9 cellular contexts compared by ENCODE assay signal in genomic region chr6:225121-225721, GRCh38.
DNase-seq lines count a peak whose midpoint lies in the region; ATAC-seq and TF ChIP-seq lines count a peak whose summit lies in the region.
"Had no signal": no experiment of that assay in that cellular context is flagged by ENCODE, and none has a peak within 500 bp of the region (broad histone marks: within the 10 kb centered on the region; RNA-seq: fewer than 3 reads in every experiment).

No MANE protein-coding gene starts in this region.

- H3K27me3 Mint-ChIP-seq in stimulated activated naive CD8-positive, alpha-beta T cell treated with anti-CD3 and anti-CD28 coated beads, Interleukin-15, Interleukin-2, amounts not matched to agents 100 ng/mL and 50 ng/mL, for 24 hours, result no peaks in the 10 kb centered on the region

- H3K4me3 ChIP-seq in left ventricle myocardium inferior, result peak overlapping the region; percentile 25

- no peaks in the 10 kb centered on the region for H3K9me3 ChIP-seq in left ventricle myocardium inferior (replicated peaks)

- H3K27ac ChIP-seq in left ventricle myocardium inferior (replicated peaks), result no peak overlapping the region
- H3K27ac ChIP-seq: parathyroid adenoma had no signal

- TF ChIP-seq CTCF in left ventricle myocardium inferior (IDR thresholded peaks at IDR 0.05; ENCODE audit: borderline replicate concordance), result no peak

- no peaks in the 10 kb centered on the region for H3K36me3 ChIP-seq in left ventricle myocardium inferior

- DNase-seq in activated CD8-positive, alpha-beta memory T cell treated with anti-CD3 and anti-CD28 coated beads, Interleukin-2, amount 50 U/mL, for 24 hours (ENCODE audit: extremely low read depth), result peak; percentile 43
- DNase-seq in left ventricle myocardium inferior, result no peak
- DNase-seq in midbrain (lab: John Stamatoyannopoulos, UW), result no peak
- DNase-seq in Ammon's horn (ENCODE audit: low spot score), result no peak
- DNase-seq in pons (ENCODE audit: low spot score), result no peak

- H3K4me1 Mint-ChIP-seq in stimulated activated naive CD8-positive, alpha-beta T cell treated with anti-CD3 and anti-CD28 coated beads, Interleukin-15, Interleukin-2, amounts not matched to agents 100 ng/mL and 50 ng/mL, for 24 hours (ENCODE audit: low read depth), result peaks cover 89% of the 10 kb centered on the region

- H3K27me3 ChIP-seq in left ventricle myocardium inferior (ENCODE audit: low read depth), result peaks cover 19% of the 10 kb centered on the region

- H3K27ac Mint-ChIP-seq in stimulated activated naive CD8-positive, alpha-beta T cell treated with anti-CD3 and anti-CD28 coated beads, Interleukin-15, Interleukin-2, amounts not matched to agents 100 ng/mL and 50 ng/mL, for 24 hours, result peak overlapping the region; percentile 98

- no peaks in the 10 kb centered on the region for H3K36me3 Mint-ChIP-seq in stimulated activated naive CD8-positive, alpha-beta T cell treated with anti-CD3 and anti-CD28 coated beads, Interleukin-15, Interleukin-2, amounts not matched to agents 100 ng/mL and 50 ng/mL, for 24 hours (ENCODE audit: low read depth)

- intact Hi-C loops in left ventricle myocardium inferior (cut with micrococcal nuclease), result no loop called here

- peak overlapping the region; percentile 32 for H3K4me3 Mint-ChIP-seq in stimulated activated naive CD8-positive, alpha-beta T cell treated with anti-CD3 and anti-CD28 coated beads, Interleukin-15, Interleukin-2, amounts not matched to agents 100 ng/mL and 50 ng/mL, for 24 hours

- peaks cover 10% of the 10 kb centered on the region for H3K4me1 ChIP-seq in left ventricle myocardium inferior
- H3K4me1 ChIP-seq: parathyroid adenoma had no signal

- no peaks in the 10 kb centered on the region for H3K9me3 Mint-ChIP-seq in stimulated activated naive CD8-positive, alpha-beta T cell treated with anti-CD3 and anti-CD28 coated beads, Interleukin-15, Interleukin-2, amounts not matched to agents 100 ng/mL and 50 ng/mL, for 24 hours

- ATAC-seq in HG03354 (IDR thresholded peaks at IDR 0.05; ENCODE audit: poor library complexity, severe bottlenecking, unreplicated experiment) (peak; percentile 24), HG03135 (IDR thresholded peaks at IDR 0.05; ENCODE audit: unreplicated experiment) (no peak)
